Comparison of ENCODE assay signal across 30 cellular contexts in genomic region chr10:129078746-129079480, GRCh38.
"Had no signal": no experiment of that assay in that cellular context is flagged by ENCODE, and none has a peak within 500 bp of the region (broad histone marks: within the 10 kb centered on the region; RNA-seq: fewer than 3 reads in every experiment).

No MANE protein-coding gene starts in this region.

- H3K36me3 ChIP-seq: adrenal gland, MG63, SJCRH30 had no signal

- H3K27ac ChIP-seq: adrenal gland, body of pancreas, PC-9, SJCRH30 had no signal

- H3K27ac Mint-ChIP-seq: activated CD4-positive, alpha-beta T cell treated with anti-CD3 and anti-CD28 coated beads for 36 hours; activated CD4-positive, alpha-beta T cell treated with anti-CD3 and anti-CD28 coated beads, Interleukin-2, amount 10 ng/mL, durations not matched to agents 7 days and 5 days; activated CD8-positive, alpha-beta T cell treated with anti-CD3 and anti-CD28 coated beads, Interleukin-2, amount 10 ng/mL, durations not matched to agents 7 days and 5 days; activated naive CD4-positive, alpha-beta T cell treated with anti-CD3 and anti-CD28 coated beads for 36 hours; activated naive CD4-positive, alpha-beta T cell treated with anti-CD3 and anti-CD28 coated beads, Interleukin-2, amount 50 U/mL, for 72 hours; activated T-cell treated with anti-CD3 and anti-CD28 coated beads, Interleukin-2, amount 50 U/mL, for 24 hours; activated T-helper 2 cell treated with anti-CD3 and anti-CD28 coated beads, Interferon-gamma antibody, Interleukin-2, Interleukin-4, amounts not matched to agents 10 μg/mL and 5 μg/mL and 100 μg/mL, durations not matched to agents 14 hours and 24 hours and 36 hours; T-helper 1 cell treated with Interleukin-12 subunit alpha and Interleukin-12 subunit beta and Interleukin-4 antibody, amounts not matched to agents 30 μg/mL and 1 μg/mL, for 36 hours; T-helper 2 cell treated with Interferon-gamma antibody and Interleukin-4, amounts not matched to agents 5 μg/mL and 100 μg/mL, for 36 hours; WTC11 had no signal

- H3K4me1 Mint-ChIP-seq: activated CD4-positive, alpha-beta T cell treated with anti-CD3 and anti-CD28 coated beads for 36 hours; activated CD4-positive, alpha-beta T cell treated with anti-CD3 and anti-CD28 coated beads, Interleukin-2, amount 10 ng/mL, durations not matched to agents 7 days and 5 days; WTC11 had no signal

- H3K4me3 ChIP-seq: adrenal gland, body of pancreas, K562, MG63, PC-9, SJCRH30 had no signal

- H3K27me3 ChIP-seq: adrenal gland, body of pancreas, MG63, SJCRH30 had no signal

- H3K9ac ChIP-seq: SK-N-SH had no signal

- H3K4me1 ChIP-seq: adrenal gland, body of pancreas had no signal

- H3K9me3 Mint-ChIP-seq: T-helper 1 cell treated with Interleukin-12 subunit alpha and Interleukin-12 subunit beta and Interleukin-4 antibody, amounts not matched to agents 30 μg/mL and 1 μg/mL, for 36 hours; T-helper 2 cell treated with Interferon-gamma antibody and Interleukin-4, amounts not matched to agents 5 μg/mL and 100 μg/mL, for 36 hours had no signal

- H3K9me3 ChIP-seq: adrenal gland, body of pancreas, SJCRH30, SK-N-SH had no signal

- H3K4me3 Mint-ChIP-seq: activated CD4-positive, alpha-beta T cell treated with anti-CD3 and anti-CD28 coated beads for 36 hours; activated CD4-positive, alpha-beta T cell treated with anti-CD3 and anti-CD28 coated beads, Interleukin-2, amount 10 ng/mL, durations not matched to agents 7 days and 5 days; activated CD8-positive, alpha-beta T cell treated with anti-CD3 and anti-CD28 coated beads, Interleukin-2, amount 10 ng/mL, durations not matched to agents 7 days and 5 days; activated naive CD4-positive, alpha-beta T cell treated with anti-CD3 and anti-CD28 coated beads for 36 hours; activated T-cell treated with anti-CD3 and anti-CD28 coated beads, Interleukin-2, amount 50 U/mL, for 24 hours; T-helper 1 cell treated with Interleukin-12 subunit alpha and Interleukin-12 subunit beta and Interleukin-4 antibody, amounts not matched to agents 30 μg/mL and 1 μg/mL, for 36 hours; T-helper 2 cell treated with Interferon-gamma antibody and Interleukin-4, amounts not matched to agents 5 μg/mL and 100 μg/mL, for 36 hours; WTC11 had no signal

- DNase-seq: activated CD4-positive, alpha-beta T cell treated with anti-CD3 and anti-CD28 coated beads for 36 hours; activated CD4-positive, alpha-beta T cell treated with anti-CD3 and anti-CD28 coated beads, Interleukin-2, amount 10 ng/mL, durations not matched to agents 7 days and 5 days; activated CD4-positive, alpha-beta T cell treated with anti-CD3 and anti-CD28 coated beads, Interleukin-2, amount 50 U/mL, for 48 hours; activated gamma-delta T cell treated with Interleukin-2 at 50 U/mL for 16 hours; activated naive CD4-positive, alpha-beta T cell treated with anti-CD3 and anti-CD28 coated beads for 36 hours; activated T-cell treated with anti-CD3 and anti-CD28 coated beads, Interleukin-2, amount 50 U/mL, for 24 hours; IMR-90; Karpas-422; NCI-H1048; NCI-H1105 treated with DMSO at 0.1 percent for 48 hours; NCI-H1436; NCI-H1694; NCI-H1930; NCI-H2081 treated with DMSO at 0.1 percent for 48 hours; NCI-H226; NCI-H446 treated with DMSO at 0.1 percent for 48 hours; PC-9; SHP77; SK-N-SH had no signal
